12 cellular contexts compared by ENCODE assay signal in the genomic region with DNA sequence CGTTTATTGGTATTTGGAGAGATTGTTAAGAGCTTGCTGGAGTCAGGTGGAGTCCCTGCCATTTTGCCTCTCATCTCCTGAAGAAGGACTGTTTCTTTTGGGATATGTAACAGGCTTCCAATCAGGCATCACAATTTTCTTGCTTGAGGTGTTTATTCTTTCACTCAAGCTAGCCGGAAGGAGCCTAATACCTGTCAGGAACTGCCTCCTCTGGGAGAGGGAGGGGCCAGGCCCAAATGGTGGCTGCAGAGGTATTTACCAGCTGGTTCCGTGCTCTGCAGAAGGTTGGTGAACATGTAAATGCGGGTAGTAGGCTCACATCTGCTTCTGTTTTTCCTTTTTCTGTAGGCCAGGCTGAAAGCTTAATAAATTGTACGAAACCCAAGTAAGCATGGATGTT.
"Had no signal": no experiment of that assay in that cellular context is flagged by ENCODE, and none has a peak within 500 bp of the region (broad histone marks: within the 10 kb centered on the region; RNA-seq: fewer than 3 reads in every experiment).

No MANE protein-coding gene starts in this region.

- H3K27ac ChIP-seq: brain microvascular endothelial cell, dorsolateral prefrontal cortex, foreskin keratinocyte, heart left ventricle, left ventricle myocardium inferior had no signal

- H3K4me3 Mint-ChIP-seq: activated naive CD4-positive, alpha-beta T cell treated with anti-CD3 and anti-CD28 coated beads, Interleukin-2, amount 50 U/mL, for 24 hours; stimulated activated memory B cell treated with anti-CD40 and anti-IgM and Interleukin-4, amounts not matched to agents 10 μg/mL and 1 μg/mL and 100 μg/mL, for 72 hours had no signal

- H3K9me3 Mint-ChIP-seq: activated naive CD4-positive, alpha-beta T cell treated with anti-CD3 and anti-CD28 coated beads, Interleukin-2, amount 50 U/mL, for 24 hours; stimulated activated memory B cell treated with anti-CD40 and anti-IgM and Interleukin-4, amounts not matched to agents 10 μg/mL and 1 μg/mL and 100 μg/mL, for 72 hours had no signal

- H3K4me3 ChIP-seq: dorsolateral prefrontal cortex, heart left ventricle, left ventricle myocardium inferior had no signal

- ATAC-seq: activated CD4-positive, CD25-positive, alpha-beta regulatory T cell treated with anti-CD3 and anti-CD28 coated beads, Interleukin-2, amount 50 U/mL, for 24 hours; heart left ventricle; stimulated activated memory B cell treated with anti-CD40 and anti-IgM and Interleukin-4, amounts not matched to agents 10 μg/mL and 1 μg/mL and 100 μg/mL, for 72 hours had no signal

- H3K27me3 Mint-ChIP-seq: activated naive CD4-positive, alpha-beta T cell treated with anti-CD3 and anti-CD28 coated beads, Interleukin-2, amount 50 U/mL, for 24 hours; stimulated activated memory B cell treated with anti-CD40 and anti-IgM and Interleukin-4, amounts not matched to agents 10 μg/mL and 1 μg/mL and 100 μg/mL, for 72 hours had no signal

- DNase-seq: brain microvascular endothelial cell; cerebellar nuclear complex; dorsolateral prefrontal cortex; foreskin keratinocyte; heart left ventricle; left ventricle myocardium inferior; posterior cingulate gyrus; stimulated activated CD4-positive, alpha-beta T cell treated with anti-CD3 and anti-CD28 coated beads, Interleukin-1b, Interleukin-23, amount 100 ng/mL, for 48 hours had no signal

- FAIRE-seq: keratinocyte had no signal

- H3K27ac Mint-ChIP-seq: activated naive CD4-positive, alpha-beta T cell treated with anti-CD3 and anti-CD28 coated beads, Interleukin-2, amount 50 U/mL, for 24 hours; stimulated activated memory B cell treated with anti-CD40 and anti-IgM and Interleukin-4, amounts not matched to agents 10 μg/mL and 1 μg/mL and 100 μg/mL, for 72 hours had no signal

- H3K9me3 ChIP-seq: heart left ventricle, left ventricle myocardium inferior had no signal

- H3K4me1 Mint-ChIP-seq: activated naive CD4-positive, alpha-beta T cell treated with anti-CD3 and anti-CD28 coated beads, Interleukin-2, amount 50 U/mL, for 24 hours; stimulated activated memory B cell treated with anti-CD40 and anti-IgM and Interleukin-4, amounts not matched to agents 10 μg/mL and 1 μg/mL and 100 μg/mL, for 72 hours had no signal

- H3K27me3 ChIP-seq: brain microvascular endothelial cell, dorsolateral prefrontal cortex, foreskin keratinocyte, heart left ventricle had no signal

- H3K36me3 Mint-ChIP-seq: activated naive CD4-positive, alpha-beta T cell treated with anti-CD3 and anti-CD28 coated beads, Interleukin-2, amount 50 U/mL, for 24 hours; stimulated activated memory B cell treated with anti-CD40 and anti-IgM and Interleukin-4, amounts not matched to agents 10 μg/mL and 1 μg/mL and 100 μg/mL, for 72 hours had no signal

- H3K36me3 ChIP-seq: brain microvascular endothelial cell, left ventricle myocardium inferior had no signal
